ENCODE assay signal across 13 cellular contexts in the genomic region with DNA sequence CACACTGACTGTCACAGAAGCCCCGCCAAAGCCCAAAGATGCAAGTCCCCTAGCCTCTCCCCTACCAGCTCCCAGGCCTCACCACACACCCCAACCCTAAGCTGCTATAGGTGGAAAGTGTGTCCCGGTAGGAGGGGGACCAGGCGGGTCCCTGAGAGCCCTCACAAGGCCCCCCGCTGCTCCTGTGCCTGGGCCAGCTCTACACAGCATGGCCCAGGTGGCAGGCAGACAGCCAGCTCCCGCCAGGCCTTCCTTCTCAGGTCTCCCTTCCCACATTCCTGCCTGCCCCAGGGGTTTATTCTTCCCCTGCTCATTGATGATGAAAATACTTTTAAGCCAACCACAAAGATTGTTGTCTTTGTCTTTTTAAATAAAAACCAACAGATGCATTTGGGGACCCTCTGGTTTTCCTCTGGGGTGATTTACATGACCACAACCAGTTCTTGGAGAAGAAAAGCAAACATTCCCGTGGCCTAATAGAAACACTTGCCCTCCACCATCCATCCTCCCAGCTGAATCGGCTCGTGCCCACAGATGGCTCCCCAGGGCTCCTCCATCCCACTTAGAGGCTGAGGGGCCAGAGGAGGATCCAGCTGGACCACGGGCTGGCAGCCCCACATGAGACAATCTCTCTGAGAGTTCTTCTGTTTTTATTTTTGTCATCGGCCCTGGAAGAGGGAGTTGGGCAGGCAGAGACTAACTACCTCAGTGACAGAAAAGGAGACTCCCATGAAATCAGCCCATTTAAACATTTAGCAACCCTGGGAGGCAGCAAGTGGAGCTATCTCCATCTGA.
DNase-seq lines count a peak whose midpoint lies in the region; ATAC-seq and TF ChIP-seq lines count a peak whose summit lies in the region.
"Had no signal": no experiment of that assay in that cellular context is flagged by ENCODE, and none has a peak within 500 bp of the region (broad histone marks: within the 10 kb centered on the region; RNA-seq: fewer than 3 reads in every experiment).

No MANE protein-coding gene starts in this region.

- H2BK120ac ChIP-seq in mesenchymal stem cell (ENCODE audit: low read depth, low read length), result no peak overlapping the region

- H3K4me1 ChIP-seq in BLaER1 (peaks cover 22% of the 10 kb centered on the region), SK-N-SH (ENCODE audit: control insufficient read depth in 1 of 2, insufficient read depth in 2 of 2, low read depth in 1 of 2, low read length in 1 of 2) (peaks cover 0 to 37% of the 10 kb centered on the region in 2 experiments; a peak in 1 of 4 replicates), mesenchymal stem cell (ENCODE audit: control insufficient read depth, insufficient read depth, low read depth, low read length) (peaks cover 41% of the 10 kb centered on the region)

- no peak overlapping the region for H3K14ac ChIP-seq in mesenchymal stem cell (ENCODE audit: low read length in 2 of 2)

- H2BK5ac ChIP-seq in mesenchymal stem cell (ENCODE audit: low read depth, low read length, poor library complexity, severe bottlenecking), result no peak overlapping the region

- H2BK15ac ChIP-seq in mesenchymal stem cell (ENCODE audit: low read depth, poor library complexity, severe bottlenecking), result no peak overlapping the region

- DNase-seq in EH (ENCODE audit: low read depth) (peak; percentile 46), SK-N-SH (peak; percentile 40), mesenchymal stem cell (no peak), NOMO-1 (lab: John Stamatoyannopoulos, UW; ENCODE audit: unreplicated experiment in 2 of 2) (no peak)
- DNase-seq in activated CD4-positive, CD25-positive, alpha-beta regulatory T cell treated with anti-CD3 and anti-CD28 coated beads, Interleukin-2, amount 50 U/mL, for 72 hours, result no peak
- DNase-seq: activated CD4-positive, alpha-beta T cell treated with anti-CD3 and anti-CD28 coated beads for 4 hours; KG1; NCI-H510A treated with DMSO at 0.1 percent for 48 hours; stimulated activated CD4-positive, alpha-beta T cell treated with anti-CD3 and anti-CD28 coated beads, Interleukin-1b, Interleukin-23, amount 100 ng/mL, for 48 hours; stimulated activated naive B cell treated with anti-CD40 and anti-IgM and Interleukin-4, amounts not matched to agents 10 μg/mL and 1 μg/mL and 100 μg/mL, for 72 hours had no signal

- H3F3A ChIP-seq in SK-N-SH (replicated peaks; ENCODE audit: insufficient read depth), result peaks cover 9% of the 10 kb centered on the region

- CTCF ChIA-PET in SK-N-SH (lab: Yijun Ruan, JAX), result interaction anchor here (0.7 to 2.2 kb wide), 7 partner anchors 8 to 159 kb away, joined by 3 to 9 read pairs (median 4); no protein-coding TSS in a partner anchor

- H3K4ac ChIP-seq in mesenchymal stem cell (ENCODE audit: low read depth in 1 of 2, low read length in 2 of 2), result no peak overlapping the region

- H3K27me3 ChIP-seq in BLaER1, result 0 out of 2 replicates have a peak, but pooled peaks cover 3% of the 10 kb centered on the region
- H3K27me3 ChIP-seq in SK-N-SH (ENCODE audit: insufficient read depth), result no peaks in the 10 kb centered on the region
- H3K27me3 ChIP-seq in mesenchymal stem cell (ENCODE audit: control insufficient read depth in 1 of 2, insufficient read depth in 1 of 2, low read length in 2 of 2), result peaks cover 0 to 34% of the 10 kb centered on the region in 2 experiments

- H3K9ac ChIP-seq in BLaER1 (no peak overlapping the region), SK-N-SH (no peak overlapping the region), mesenchymal stem cell (ENCODE audit: low read length) (no peak overlapping the region)

- H2AFZ ChIP-seq in SK-N-SH (ENCODE audit: low read depth) (no peak overlapping the region), mesenchymal stem cell (ENCODE audit: low read depth, low read length) (no peak overlapping the region)

- no peak overlapping the region for H2AK5ac ChIP-seq in mesenchymal stem cell (ENCODE audit: low read length, severe bottlenecking)

- POLR2A ChIA-PET in SK-N-SH (lab: Yijun Ruan, JAX), result no interaction called here

- TF ChIP-seq CTCF in SK-N-SH (IDR thresholded peaks at IDR 0.05), result no peak

- no peak for ATAC-seq in HG03025 (IDR thresholded peaks at IDR 0.05; ENCODE audit: low FRiP score, unreplicated experiment)
- ATAC-seq: left colon; stimulated activated naive B cell treated with anti-CD40 and anti-IgM and Interleukin-4, amounts not matched to agents 10 μg/mL and 1 μg/mL and 100 μg/mL, for 72 hours had no signal

- H4K8ac ChIP-seq in mesenchymal stem cell (ENCODE audit: low read length), result no peak overlapping the region

- H3K4me2 ChIP-seq in BLaER1 (peak overlapping the region; percentile 15; the same call in 1 of the 2 replicates), SK-N-SH (no peak overlapping the region), mesenchymal stem cell (ENCODE audit: low read length, poor library complexity, severe bottlenecking) (no peak overlapping the region)

- no peak for TF ChIP-seq RAD21 in SK-N-SH (IDR thresholded peaks at IDR 0.05; ENCODE audit: low read length)

- H3K9me2 ChIP-seq in SK-N-SH, result no peaks in the 10 kb centered on the region

- H4K91ac ChIP-seq in mesenchymal stem cell (ENCODE audit: low read length), result no peak overlapping the region

- no peak overlapping the region for H3K23ac ChIP-seq in mesenchymal stem cell (ENCODE audit: low read length in 2 of 2)

- no peak overlapping the region for H3K4me3 ChIP-seq in BLaER1
- no peak overlapping the region for H3K4me3 ChIP-seq in SK-N-SH (ENCODE audit: low read depth in 2 of 2, low read length in 1 of 2)
- no peak overlapping the region for H3K4me3 ChIP-seq in mesenchymal stem cell (ENCODE audit: insufficient read depth in 1 of 2, low read depth in 1 of 2, low read length in 2 of 2)

- H3K18ac ChIP-seq in mesenchymal stem cell (ENCODE audit: low read depth in 1 of 2, low read length in 2 of 2), result no peak overlapping the region

- no peak overlapping the region for H2BK12ac ChIP-seq in mesenchymal stem cell (ENCODE audit: low read length in 2 of 2)

- H3K9me3 ChIP-seq in BLaER1, result no peaks in the 10 kb centered on the region
- H3K9me3 ChIP-seq in SK-N-SH, result no peaks in the 10 kb centered on the region
- H3K9me3 ChIP-seq in mesenchymal stem cell (ENCODE audit: control insufficient read depth, low read length), result no peaks in the 10 kb centered on the region

- H4K20me1 ChIP-seq in BLaER1 (no peaks in the 10 kb centered on the region), SK-N-SH (ENCODE audit: insufficient read depth) (no peaks in the 10 kb centered on the region)

- no peak overlapping the region for H3K27ac ChIP-seq in BLaER1
- H3K27ac ChIP-seq in SK-N-SH (ENCODE audit: low read depth in 2 of 2, low read length in 1 of 2), result peak overlapping the region in 1 of 2 experiments; percentile 54; a peak in 1 of 4 replicates
- peak overlapping the region; percentile 11 for H3K27ac ChIP-seq in mesenchymal stem cell (ENCODE audit: low read length, poor library complexity, severe bottlenecking)

- peaks cover 37% of the 10 kb centered on the region for H3K79me1 ChIP-seq in mesenchymal stem cell (replicated peaks; ENCODE audit: low read length, poor library complexity, severe bottlenecking)

- H3K36me3 ChIP-seq in BLaER1 (no peaks in the 10 kb centered on the region), SK-N-SH (replicated peaks in 1 of 2; ENCODE audit: control insufficient read depth in 1 of 2, insufficient read depth in 2 of 2, low read length in 1 of 2) (no peaks in the 10 kb centered on the region), mesenchymal stem cell (ENCODE audit: control insufficient read depth in 1 of 2, insufficient read depth in 2 of 2, low read depth in 1 of 2, low read length in 2 of 2) (peaks cover 0 to 18% of the 10 kb centered on the region in 2 experiments)

- no peaks in the 10 kb centered on the region for H3K79me2 ChIP-seq in SK-N-SH (ENCODE audit: insufficient read depth)

- 66% methylated on average over 9 of the region's 10 CpGs for WGBS in SK-N-SH (ENCODE audit: low lambda C conversion rate)
- 66% methylated on average over 9 of the region's 10 CpGs for WGBS in mesenchymal stem cell

- TF ChIP-seq EP300 in SK-N-SH (IDR thresholded peaks at IDR 0.05; ENCODE audit: borderline replicate concordance in 1 of 2, low read depth in 1 of 2, low read length in 1 of 2), result no peak

TF ChIP-seq in SK-N-SH, 30 proteins besides CTCF, POLR2A, EP300 and RAD21:
- TF ChIP-seq TEAD4 (IDR thresholded peaks at IDR 0.05; ENCODE audit: borderline replicate concordance, insufficient read depth), result no peak

Comparison
In these comparisons a context has a peak if more than half of its experiments do, and no peak if none do; other contexts are left out.
1. DNase-seq: peak in EH (single experiment) and SK-N-SH (single experiment); none in mesenchymal stem cell (single experiment), activated CD4-positive, CD25-positive, alpha-beta regulatory T cell treated with anti-CD3 and anti-CD28 coated beads, Interleukin-2, amount 50 U/mL, for 72 hours (single experiment) and NOMO-1 (0 of 2).